Comparison of ENCODE assay signal across 1 cellular context in the genomic region with DNA sequence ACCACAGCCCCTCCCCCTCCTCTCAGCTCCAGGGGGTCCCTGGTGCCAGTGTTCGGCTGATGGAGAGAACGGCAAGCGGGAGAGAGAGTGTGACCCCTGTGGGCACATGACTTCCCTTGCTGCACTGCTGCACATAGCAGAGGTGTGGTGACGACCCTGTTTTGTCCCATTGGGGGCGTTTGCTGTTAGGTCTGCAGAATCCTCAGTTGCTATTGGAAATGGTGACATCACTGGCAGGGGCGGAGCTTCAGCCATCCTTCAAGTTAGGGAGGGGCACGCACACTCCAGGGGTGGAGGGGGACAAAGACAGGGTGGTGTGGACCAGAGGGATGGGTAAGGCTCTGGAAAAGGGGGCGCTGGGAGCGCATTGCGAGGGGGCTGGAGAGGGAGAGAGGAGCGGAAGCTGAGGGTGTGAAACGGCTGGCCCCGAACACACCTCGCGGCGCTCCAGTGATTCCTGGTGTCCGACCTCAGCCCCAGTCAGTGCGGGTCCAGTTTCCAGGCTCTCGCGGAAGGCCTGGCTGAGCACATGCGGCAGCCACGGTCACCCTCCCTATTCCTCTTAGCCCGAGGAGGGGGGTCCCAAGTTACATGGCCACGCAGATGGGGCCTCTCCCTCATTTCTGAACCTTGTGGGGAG.
TF ChIP-seq lines count a peak whose summit lies in the region.

No MANE protein-coding gene starts in this region.

TF ChIP-seq in GM23338, 12 proteins besides CTCF, POLR2A, EP300 and RAD21:
- peak; percentile 82 for TF ChIP-seq CREB1 (CRISPR knock-in tag; IDR thresholded peaks at IDR 0.05; ENCODE audit: low read depth)
- TF ChIP-seq, protein P1, sequence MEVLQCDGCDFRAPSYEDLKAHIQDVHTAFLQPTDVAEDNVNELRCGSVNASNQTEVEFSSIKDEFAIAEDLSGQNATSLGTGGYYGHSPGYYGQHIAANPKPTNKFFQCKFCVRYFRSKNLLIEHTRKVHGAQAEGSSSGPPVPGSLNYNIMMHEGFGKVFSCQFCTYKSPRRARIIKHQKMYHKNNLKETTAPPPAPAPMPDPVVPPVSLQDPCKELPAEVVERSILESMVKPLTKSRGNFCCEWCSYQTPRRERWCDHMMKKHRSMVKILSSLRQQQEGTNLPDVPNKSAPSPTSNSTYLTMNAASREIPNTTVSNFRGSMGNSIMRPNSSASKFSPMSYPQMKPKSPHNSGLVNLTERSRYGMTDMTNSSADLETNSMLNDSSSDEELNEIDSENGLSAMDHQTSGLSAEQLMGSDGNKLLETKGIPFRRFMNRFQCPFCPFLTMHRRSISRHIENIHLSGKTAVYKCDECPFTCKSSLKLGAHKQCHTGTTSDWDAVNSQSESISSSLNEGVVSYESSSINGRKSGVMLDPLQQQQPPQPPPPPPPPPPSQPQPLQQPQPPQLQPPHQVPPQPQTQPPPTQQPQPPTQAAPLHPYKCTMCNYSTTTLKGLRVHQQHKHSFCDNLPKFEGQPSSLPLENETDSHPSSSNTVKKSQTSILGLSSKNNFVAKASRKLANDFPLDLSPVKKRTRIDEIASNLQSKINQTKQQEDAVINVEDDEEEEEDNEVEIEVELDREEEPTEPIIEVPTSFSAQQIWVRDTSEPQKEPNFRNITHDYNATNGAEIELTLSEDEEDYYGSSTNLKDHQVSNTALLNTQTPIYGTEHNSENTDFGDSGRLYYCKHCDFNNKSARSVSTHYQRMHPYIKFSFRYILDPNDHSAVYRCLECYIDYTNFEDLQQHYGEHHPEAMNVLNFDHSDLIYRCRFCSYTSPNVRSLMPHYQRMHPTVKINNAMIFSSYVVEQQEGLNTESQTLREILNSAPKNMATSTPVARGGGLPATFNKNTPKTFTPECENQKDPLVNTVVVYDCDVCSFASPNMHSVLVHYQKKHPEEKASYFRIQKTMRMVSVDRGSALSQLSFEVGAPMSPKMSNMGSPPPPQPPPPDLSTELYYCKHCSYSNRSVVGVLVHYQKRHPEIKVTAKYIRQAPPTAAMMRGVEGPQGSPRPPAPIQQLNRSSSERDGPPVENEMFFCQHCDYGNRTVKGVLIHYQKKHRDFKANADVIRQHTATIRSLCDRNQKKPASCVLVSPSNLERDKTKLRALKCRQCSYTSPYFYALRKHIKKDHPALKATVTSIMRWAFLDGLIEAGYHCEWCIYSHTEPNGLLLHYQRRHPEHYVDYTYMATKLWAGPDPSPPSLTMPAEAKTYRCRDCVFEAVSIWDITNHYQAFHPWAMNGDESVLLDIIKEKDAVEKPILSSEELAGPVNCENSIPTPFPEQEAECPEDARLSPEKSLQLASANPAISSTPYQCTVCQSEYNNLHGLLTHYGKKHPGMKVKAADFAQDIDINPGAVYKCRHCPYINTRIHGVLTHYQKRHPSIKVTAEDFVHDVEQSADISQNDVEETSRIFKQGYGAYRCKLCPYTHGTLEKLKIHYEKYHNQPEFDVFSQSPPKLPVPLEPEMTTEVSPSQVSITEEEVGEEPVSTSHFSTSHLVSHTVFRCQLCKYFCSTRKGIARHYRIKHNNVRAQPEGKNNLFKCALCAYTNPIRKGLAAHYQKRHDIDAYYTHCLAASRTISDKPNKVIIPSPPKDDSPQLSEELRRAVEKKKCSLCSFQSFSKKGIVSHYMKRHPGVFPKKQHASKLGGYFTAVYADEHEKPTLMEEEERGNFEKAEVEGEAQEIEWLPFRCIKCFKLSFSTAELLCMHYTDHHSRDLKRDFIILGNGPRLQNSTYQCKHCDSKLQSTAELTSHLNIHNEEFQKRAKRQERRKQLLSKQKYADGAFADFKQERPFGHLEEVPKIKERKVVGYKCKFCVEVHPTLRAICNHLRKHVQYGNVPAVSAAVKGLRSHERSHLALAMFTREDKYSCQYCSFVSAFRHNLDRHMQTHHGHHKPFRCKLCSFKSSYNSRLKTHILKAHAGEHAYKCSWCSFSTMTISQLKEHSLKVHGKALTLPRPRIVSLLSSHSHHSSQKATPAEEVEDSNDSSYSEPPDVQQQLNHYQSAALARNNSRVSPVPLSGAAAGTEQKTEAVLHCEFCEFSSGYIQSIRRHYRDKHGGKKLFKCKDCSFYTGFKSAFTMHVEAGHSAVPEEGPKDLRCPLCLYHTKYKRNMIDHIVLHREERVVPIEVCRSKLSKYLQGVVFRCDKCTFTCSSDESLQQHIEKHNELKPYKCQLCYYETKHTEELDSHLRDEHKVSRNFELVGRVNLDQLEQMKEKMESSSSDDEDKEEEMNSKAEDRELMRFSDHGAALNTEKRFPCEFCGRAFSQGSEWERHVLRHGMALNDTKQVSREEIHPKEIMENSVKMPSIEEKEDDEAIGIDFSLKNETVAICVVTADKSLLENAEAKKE (CRISPR knock-in tag; IDR thresholded peaks at IDR 0.05), result no peak
- TF ChIP-seq, protein P2, sequence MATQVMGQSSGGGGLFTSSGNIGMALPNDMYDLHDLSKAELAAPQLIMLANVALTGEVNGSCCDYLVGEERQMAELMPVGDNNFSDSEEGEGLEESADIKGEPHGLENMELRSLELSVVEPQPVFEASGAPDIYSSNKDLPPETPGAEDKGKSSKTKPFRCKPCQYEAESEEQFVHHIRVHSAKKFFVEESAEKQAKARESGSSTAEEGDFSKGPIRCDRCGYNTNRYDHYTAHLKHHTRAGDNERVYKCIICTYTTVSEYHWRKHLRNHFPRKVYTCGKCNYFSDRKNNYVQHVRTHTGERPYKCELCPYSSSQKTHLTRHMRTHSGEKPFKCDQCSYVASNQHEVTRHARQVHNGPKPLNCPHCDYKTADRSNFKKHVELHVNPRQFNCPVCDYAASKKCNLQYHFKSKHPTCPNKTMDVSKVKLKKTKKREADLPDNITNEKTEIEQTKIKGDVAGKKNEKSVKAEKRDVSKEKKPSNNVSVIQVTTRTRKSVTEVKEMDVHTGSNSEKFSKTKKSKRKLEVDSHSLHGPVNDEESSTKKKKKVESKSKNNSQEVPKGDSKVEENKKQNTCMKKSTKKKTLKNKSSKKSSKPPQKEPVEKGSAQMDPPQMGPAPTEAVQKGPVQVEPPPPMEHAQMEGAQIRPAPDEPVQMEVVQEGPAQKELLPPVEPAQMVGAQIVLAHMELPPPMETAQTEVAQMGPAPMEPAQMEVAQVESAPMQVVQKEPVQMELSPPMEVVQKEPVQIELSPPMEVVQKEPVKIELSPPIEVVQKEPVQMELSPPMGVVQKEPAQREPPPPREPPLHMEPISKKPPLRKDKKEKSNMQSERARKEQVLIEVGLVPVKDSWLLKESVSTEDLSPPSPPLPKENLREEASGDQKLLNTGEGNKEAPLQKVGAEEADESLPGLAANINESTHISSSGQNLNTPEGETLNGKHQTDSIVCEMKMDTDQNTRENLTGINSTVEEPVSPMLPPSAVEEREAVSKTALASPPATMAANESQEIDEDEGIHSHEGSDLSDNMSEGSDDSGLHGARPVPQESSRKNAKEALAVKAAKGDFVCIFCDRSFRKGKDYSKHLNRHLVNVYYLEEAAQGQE (IDR thresholded peaks at IDR 0.05; ENCODE audit: unreplicated experiment), result no peak
- TF ChIP-seq, protein P3, sequence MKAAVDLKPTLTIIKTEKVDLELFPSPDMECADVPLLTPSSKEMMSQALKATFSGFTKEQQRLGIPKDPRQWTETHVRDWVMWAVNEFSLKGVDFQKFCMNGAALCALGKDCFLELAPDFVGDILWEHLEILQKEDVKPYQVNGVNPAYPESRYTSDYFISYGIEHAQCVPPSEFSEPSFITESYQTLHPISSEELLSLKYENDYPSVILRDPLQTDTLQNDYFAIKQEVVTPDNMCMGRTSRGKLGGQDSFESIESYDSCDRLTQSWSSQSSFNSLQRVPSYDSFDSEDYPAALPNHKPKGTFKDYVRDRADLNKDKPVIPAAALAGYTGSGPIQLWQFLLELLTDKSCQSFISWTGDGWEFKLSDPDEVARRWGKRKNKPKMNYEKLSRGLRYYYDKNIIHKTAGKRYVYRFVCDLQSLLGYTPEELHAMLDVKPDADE (IDR thresholded peaks at IDR 0.05), result no peak
- no peak for TF ChIP-seq NANOG (IDR thresholded peaks at IDR 0.05; ENCODE audit: borderline replicate concordance)
